ENCODE assay signal across 16 cellular contexts in genomic region chr1:202045699-202046098, GRCh38. TPM values are rescaled to one million over a fixed set of nuclear protein-coding genes. Genes with fewer than 3 reads are reported as not detected.
A peak's percentile ranks its signal among the peaks of the same experiment; 100 is the strongest.
DNase-seq lines count a peak whose midpoint lies in the region; ATAC-seq and TF ChIP-seq lines count a peak whose summit lies in the region.
"Had no signal": no experiment of that assay in that cellular context is flagged by ENCODE, and none has a peak within 500 bp of the region (broad histone marks: within the 10 kb centered on the region; RNA-seq: fewer than 3 reads in every experiment).

No MANE protein-coding gene starts in this region.

- H3K27ac ChIP-seq in left lung (peak overlapping the region; percentile 62 to 64), aorta (ENCODE audit: low read depth in 1 of 2, low read length in 2 of 2) (no peak overlapping the region)
- H3K27ac ChIP-seq: thoracic aorta had no signal

- no peaks in the 10 kb centered on the region for H3K9me3 ChIP-seq in left lung
- H3K9me3 ChIP-seq in aorta (ENCODE audit: control insufficient read depth, low read length) = no peaks in the 10 kb centered on the region
- H3K9me3 ChIP-seq: thoracic aorta had no signal

- H3K36me3 ChIP-seq in left lung = no peaks in the 10 kb centered on the region
- no peaks in the 10 kb centered on the region for H3K36me3 ChIP-seq in aorta (ENCODE audit: control insufficient read depth in 1 of 2, insufficient read depth in 2 of 2, low read length in 1 of 2)
- H3K36me3 ChIP-seq: thoracic aorta had no signal

- peak; percentile 3 for ATAC-seq in left lung
- ATAC-seq in GM18868 (IDR thresholded peaks at IDR 0.05; ENCODE audit: unreplicated experiment) = no peak
- ATAC-seq in aorta (ENCODE audit: low FRiP score) = no peak
- ATAC-seq in sciatic nerve = no peak

- DNase-seq in NCI-H146 (lab: John Stamatoyannopoulos, UW) (peak; percentile 4), NCI-H146 treated with DMSO at 0.1 percent for 48 hours (lab: John Stamatoyannopoulos, UW; ENCODE audit: unreplicated experiment) (no peak), NCI-H2196 treated with DMSO at 0.1 percent for 48 hours (lab: John Stamatoyannopoulos, UW; ENCODE audit: unreplicated experiment) (peak; percentile 43), left lung (no peak), mucosa of gallbladder (ENCODE audit: low spot score) (no peak), aorta (no peak), sciatic nerve (ENCODE audit: low spot score) (no peak)
- DNase-seq: CD4-positive, alpha-beta memory T cell; GDM1; H9; MM.1S; nucleus accumbens; stimulated activated CD4-positive, alpha-beta T cell treated with anti-CD3 and anti-CD28 coated beads, Interleukin-4, amount 100 ng/mL, for 1 hour; stimulated activated CD8-positive, alpha-beta memory T cell treated with anti-CD3 and anti-CD28 coated beads, Interleukin-4, amount 100 ng/mL, for 48 hours had no signal

- TF ChIP-seq CTCF in left lung (IDR thresholded peaks at IDR 0.05) = no peak

- intact Hi-C loops in left lung (cut with DNase I) = no loop called here
- intact Hi-C loops in aorta (cut with DNase I) = loop anchor here in 1 of 2 donors (5.0 kb wide), 1 partner anchor 62 kb away; no protein-coding TSS in a partner anchor
- intact Hi-C loops in sciatic nerve (cut with DNase I) = no loop called here

- H3K27me3 ChIP-seq in left lung (peaks cover 0 to 4% of the 10 kb centered on the region in 2 donors), aorta (ENCODE audit: control insufficient read depth in 1 of 2, insufficient read depth in 2 of 2, low read length in 1 of 2) (no peaks in the 10 kb centered on the region)

- H3K4me1 ChIP-seq in left lung = peaks cover 0 to 4% of the 10 kb centered on the region in 2 donors
- H3K4me1 ChIP-seq in aorta (ENCODE audit: control insufficient read depth in 1 of 2, insufficient read depth in 2 of 2, low read length in 2 of 2) = no peaks in the 10 kb centered on the region

- WGBS in aorta, 2 donors = 95 to 96% methylated on average over 2 of the region's 2 CpGs

- H3K4me3 ChIP-seq in left lung (no peak overlapping the region), aorta (ENCODE audit: low read length in 2 of 2) (no peak overlapping the region)
- H3K4me3 ChIP-seq: thoracic aorta had no signal

RNA-seq across cellular contexts. Expression of gene ELF3, which starts 35.3 kb away (rescaled TPM):
- total RNA-seq in left lung = 100 to 1,000 TPM in 1 of 2 donors, 10 to 100 TPM in 1; 77.6 to 146 TPM
- 517 TPM for total RNA-seq in mucosa of gallbladder
- under 1 TPM; 0.27 to 0.68 TPM for total RNA-seq in aorta
- polyA plus RNA-seq in aorta = 10 to 100 TPM in 1 of 2 donors, 1 to 10 TPM in 1; 2.3 to 50.6 TPM
- total RNA-seq in sciatic nerve = 6.4 TPM

Comparison
In these comparisons a context has a peak if more than half of its experiments do, and no peak if none do; other contexts are left out.
1. DNase-seq: peak in NCI-H146 (single experiment) and NCI-H2196 treated with DMSO at 0.1 percent for 48 hours (single experiment); none in NCI-H146 treated with DMSO at 0.1 percent for 48 hours (single experiment), left lung (0 of 2), mucosa of gallbladder (single experiment), aorta (0 of 2) and sciatic nerve (single experiment).
2. H3K27ac ChIP-seq: peak in left lung (2 of 2); none in aorta (0 of 2).
3. RNA of gene ELF3, which starts 35.3 kb away (total RNA-seq): 517 TPM in mucosa of gallbladder (single experiment) and 77.6 to 146 TPM in left lung; 6.4 TPM in sciatic nerve (single experiment) and 0.27 to 0.68 TPM in aorta; every median in the first group is over 10 times any median in the second.